In the genomic region with DNA sequence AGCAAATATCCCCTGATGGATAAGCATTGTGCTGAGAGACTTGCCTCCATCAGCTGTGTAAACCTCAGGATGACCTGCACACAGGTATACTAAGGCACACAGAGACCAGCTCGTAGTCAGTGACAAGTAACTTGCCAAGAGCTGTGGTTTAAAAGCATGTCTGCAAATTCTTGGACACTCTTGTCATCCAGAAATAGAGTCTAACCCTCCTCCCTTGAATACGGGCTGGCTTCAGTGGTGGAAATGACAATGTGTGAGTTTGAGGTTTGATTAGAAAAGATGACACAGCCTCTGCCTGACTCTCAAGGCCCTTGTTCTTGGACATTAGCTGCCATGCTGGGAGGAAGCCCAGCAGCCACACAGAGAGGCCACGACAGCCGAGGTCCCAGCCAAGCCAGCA, we compare ENCODE assay signal across 15 cellular contexts.
"Had no signal": no experiment of that assay in that cellular context is flagged by ENCODE, and none has a peak within 500 bp of the region (broad histone marks: within the 10 kb centered on the region; RNA-seq: fewer than 3 reads in every experiment).

No MANE protein-coding gene starts in this region.

- DNase-seq: activated B cell treated with CpG ODN at 0.5 μM for 24 hours; activated gamma-delta T cell; activated naive CD8-positive, alpha-beta T cell treated with anti-CD3 and anti-CD28 coated beads for 36 hours; activated T-cell treated with anti-CD3 and anti-CD28 coated beads, Interleukin-2, amount 50 U/mL, for 1 hour; anterior cingulate cortex; central memory CD4-positive, alpha-beta T cell; effector memory CD8-positive, alpha-beta T cell; hypothalamus; mucosa of descending colon; nephron progenitor cell; SK-N-SH; stimulated activated CD4-positive, alpha-beta T cell treated with anti-CD3 and anti-CD28 coated beads, Interleukin-4, amount 100 ng/mL, for 1 hour; T-helper 17 cell had no signal

- H3K27ac ChIP-seq: epithelial cell of prostate, prostate gland had no signal

- H3K4me3 ChIP-seq: mucosa of descending colon, prostate gland had no signal

- H3K4me2 ChIP-seq: SK-N-SH had no signal

- H3K36me3 ChIP-seq: prostate gland had no signal

- H3K9me3 ChIP-seq: mucosa of descending colon, prostate gland, SK-N-SH had no signal

- ATAC-seq: effector memory CD8-positive, alpha-beta T cell; mucosa of descending colon; T-helper 17 cell had no signal

- H3K9ac ChIP-seq: SK-N-SH had no signal
